12 cellular contexts compared by ENCODE assay signal in the genomic region with DNA sequence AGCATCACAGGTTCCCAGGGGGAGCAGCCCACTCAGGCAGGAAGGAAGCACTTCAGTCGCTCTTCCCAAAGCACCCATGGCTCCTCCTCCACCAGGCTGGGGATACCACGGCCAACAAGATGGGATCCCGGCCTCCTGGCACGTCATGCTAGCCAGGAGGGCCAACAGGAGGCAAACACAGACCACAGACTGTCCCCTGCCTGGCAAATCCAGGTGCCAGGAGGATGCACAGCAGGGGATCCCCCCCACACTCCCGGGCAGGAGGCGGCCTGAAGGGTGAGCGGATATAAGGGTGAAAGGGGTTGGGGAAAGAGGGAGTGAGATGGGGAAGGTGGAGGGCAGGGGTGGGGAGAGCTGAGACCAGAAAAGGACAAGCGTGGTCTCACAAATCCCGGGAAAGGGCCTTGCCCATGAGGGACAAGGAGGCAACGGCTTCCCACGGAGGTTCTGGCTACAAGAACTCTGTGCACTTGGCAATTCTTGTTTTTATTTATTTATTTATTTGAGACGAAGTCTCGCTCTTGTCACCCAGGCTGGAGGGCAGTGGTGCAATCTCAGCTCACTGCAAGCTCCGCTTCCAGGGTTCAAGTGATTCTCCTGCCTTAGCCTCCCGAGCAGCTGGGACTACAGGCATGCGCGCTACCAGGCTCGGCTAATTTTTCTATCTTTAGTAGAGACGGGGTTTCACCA. TPM values are rescaled to one million over a fixed set of nuclear protein-coding genes. Genes with fewer than 3 reads are reported as not detected.
DNase-seq lines count a peak whose midpoint lies in the region; ATAC-seq, FAIRE-seq and TF ChIP-seq lines count a peak whose summit lies in the region.
"Had no signal": no experiment of that assay in that cellular context is flagged by ENCODE, and none has a peak within 500 bp of the region (broad histone marks: within the 10 kb centered on the region; RNA-seq: fewer than 3 reads in every experiment).

No MANE protein-coding gene starts in this region.

- no peak overlapping the region for H2BK20ac ChIP-seq in H1 (ENCODE audit: low read length)

- H3K4me3 ChIP-seq in mammary epithelial cell (replicated peaks in 1 of 3; ENCODE audit: insufficient read depth in 1 of 3, low read depth in 2 of 3, low read length in 3 of 3) (no peak overlapping the region), H1 (ENCODE audit: extremely low read depth in 1 of 4, insufficient read depth in 2 of 4, low read depth in 3 of 4, low read length in 4 of 4) (no peak overlapping the region), uterus (no peak overlapping the region)

- H3K27me3 Mint-ChIP-seq in MCF 10A (ENCODE audit: insufficient read depth, unreplicated experiment) (no peaks in the 10 kb centered on the region), mesothelial cell of epicardium (ENCODE audit: low read depth) (no peaks in the 10 kb centered on the region)

- CTCF ChIA-PET in MCF 10A (lab: Yijun Ruan, JAX) (interaction anchor here (0.6 to 4.5 kb wide), 11 partner anchors 82 to 234 kb away, joined by 3 to 41 read pairs (median 9); a partner anchor contains a TSS), mammary epithelial cell (lab: Charles Lee; ENCODE audit: low non-redundant PET) (no interaction called here), H1 (lab: Charles Lee; ENCODE audit: partially characterized antibody) (interaction anchor here (0.7 to 8.8 kb wide), 20 partner anchors 11 to 420 kb away, joined by 3 to 82 read pairs (median 6); a partner anchor contains a TSS)

- no peak overlapping the region for H4K5ac ChIP-seq in H1 (ENCODE audit: insufficient read length, low read depth, low read length)

- H3K27ac ChIP-seq in mammary epithelial cell (ENCODE audit: insufficient read depth, low read depth, low read length) (no peak overlapping the region), H1 (ENCODE audit: low read depth, low read length) (no peak overlapping the region), uterus (peak overlapping the region; percentile 68 to 75)
- H3K27ac ChIP-seq: KMS-11 had no signal

- ATAC-seq in HG03457 (IDR thresholded peaks at IDR 0.05; ENCODE audit: unreplicated experiment) (no peak), omental fat pad (ENCODE audit: low FRiP score) (no peak)

- H3K4me3 Mint-ChIP-seq in MCF 10A (ENCODE audit: unreplicated experiment): no peak overlapping the region
- no peak overlapping the region for H3K4me3 Mint-ChIP-seq in mesothelial cell of epicardium
- H3K4me3 Mint-ChIP-seq: activated naive CD8-positive, alpha-beta T cell had no signal

- no peak overlapping the region for H3K56ac ChIP-seq in H1 (replicated peaks; ENCODE audit: insufficient read length, low read depth, low read length)

- H3K36me3 Mint-ChIP-seq in MCF 10A (ENCODE audit: insufficient read depth, unreplicated experiment): no peaks in the 10 kb centered on the region
- no peaks in the 10 kb centered on the region for H3K36me3 Mint-ChIP-seq in mesothelial cell of epicardium
- H3K36me3 Mint-ChIP-seq: activated naive CD8-positive, alpha-beta T cell had no signal

- no peak overlapping the region for H2BK120ac ChIP-seq in H1 (replicated peaks; ENCODE audit: low read depth, low read length)

- no peak overlapping the region for H3K23ac ChIP-seq in H1 (ENCODE audit: insufficient read length)

- no peak overlapping the region for H3K14ac ChIP-seq in H1 (ENCODE audit: insufficient read length)

- H3K9ac ChIP-seq in mammary epithelial cell (ENCODE audit: insufficient read depth, low read length) (no peak overlapping the region), H1 (replicated peaks in 1 of 4; ENCODE audit: extremely low read depth in 1 of 4, low read depth in 3 of 4, low read length in 3 of 4) (no peak overlapping the region)
- H3K9ac ChIP-seq: KMS-11 had no signal

- peak overlapping the region; percentile 71; the same call in 1 of the 2 replicates for H4K8ac ChIP-seq in H1 (ENCODE audit: extremely low read depth, insufficient read depth, low read length)

- H2AFZ ChIP-seq in mammary epithelial cell (ENCODE audit: low read depth, low read length) (no peak overlapping the region), H1 (ENCODE audit: low read length) (no peak overlapping the region)

- POLR2A ChIA-PET in MCF 10A (lab: Yijun Ruan, JAX) (interaction anchor here (1.4 kb wide), 1 partner anchor 104 kb away, joined by 4 read pairs; no protein-coding TSS in a partner anchor), H1 (lab: Charles Lee; ENCODE audit: partially characterized antibody) (no interaction called here)

- H4K91ac ChIP-seq in H1 (replicated peaks; ENCODE audit: insufficient read length, low read length): no peak overlapping the region

- DNase-seq in MCF 10A (ENCODE audit: unreplicated experiment) (no peak), mammary epithelial cell (no peak), H1 (ENCODE audit: low read depth in 1 of 2, low spot score in 2 of 2) (no peak), mesothelial cell of epicardium (ENCODE audit: low spot score in 2 of 2, unreplicated experiment in 2 of 2) (no peak), uterus (peak in 1 of 2 donors; percentile 18), retina (no peak), omental fat pad (ENCODE audit: low spot score) (no peak)
- DNase-seq: NCI-H2029 treated with DMSO at 0.1 percent for 48 hours, OCI-M1 had no signal

- H3K27me3 ChIP-seq in mammary epithelial cell (ENCODE audit: insufficient read depth, low read length): no peaks in the 10 kb centered on the region
- H3K27me3 ChIP-seq in H1 (replicated peaks in 1 of 4; ENCODE audit: control insufficient read depth in 3 of 4, extremely low read depth in 1 of 4, insufficient read depth in 3 of 4, low read length in 3 of 4): peaks cover 0 to 6% (median 3%) of the 10 kb centered on the region in 4 experiments; a peak in 5 of 7 replicates
- H3K27me3 ChIP-seq in uterus: no peaks in the 10 kb centered on the region

- in situ Hi-C loops in mammary epithelial cell (cut with MboI; ENCODE audit: low sequenced_read_pairs in 2 of 2): loop anchor here in 1 of 2 donors (10.0 kb wide), 1 partner anchor 190 kb away; no protein-coding TSS in a partner anchor

- intact Hi-C loops in MCF 10A (cut with micrococcal nuclease): no loop called here
- intact Hi-C loops in mammary epithelial cell (cut with micrococcal nuclease): loop anchor here (5.0 kb wide), 2 partner anchors 263 to 413 kb away; no protein-coding TSS in a partner anchor
- intact Hi-C loops in uterus (cut with DNase I; ENCODE audit: low total_unique reads): loop anchor here (5.0 to 10.0 kb wide), 3 partner anchors 80 to 248 kb away; no protein-coding TSS in a partner anchor

- peaks cover 39% of the 10 kb centered on the region for H3K4me1 ChIP-seq in mammary epithelial cell (ENCODE audit: insufficient read depth, low read length)
- peaks cover 0 to 8% (median 4%) of the 10 kb centered on the region in 4 experiments; a peak in 6 of 7 replicates for H3K4me1 ChIP-seq in H1 (replicated peaks in 1 of 4; ENCODE audit: control insufficient read depth in 3 of 4, insufficient read depth in 4 of 4, low read length in 3 of 4)
- H3K4me1 ChIP-seq in uterus: peaks cover 8 to 53% of the 10 kb centered on the region in 2 donors

- H3K4me2 ChIP-seq in mammary epithelial cell (ENCODE audit: insufficient read depth, low read depth, low read length) (no peak overlapping the region), H1 (ENCODE audit: insufficient read depth in 1 of 2, low read depth in 2 of 2, low read length in 2 of 2) (no peak overlapping the region)
- H3K4me2 ChIP-seq: KMS-11 had no signal

- peak overlapping the region; percentile 80; the same call in 1 of the 2 replicates for H2BK12ac ChIP-seq in H1 (ENCODE audit: low read depth, low read length)

- BruUV-seq in MCF 10A (replicated peaks; lab: Mats Ljungman, UMichigan) (no TSS peak), mammary epithelial cell (replicated peaks; lab: Mats Ljungman, UMichigan) (no TSS peak)

- no peak for TF ChIP-seq EP300 in H1 (IDR thresholded peaks at IDR 0.05; ENCODE audit: borderline replicate concordance in 1 of 2, low read depth in 2 of 2, low read length in 2 of 2)

- H4K20me1 ChIP-seq in mammary epithelial cell (ENCODE audit: insufficient read depth, low read length) (no peaks in the 10 kb centered on the region), H1 (replicated peaks in 1 of 2; ENCODE audit: control insufficient read depth in 1 of 2, insufficient read depth in 2 of 2, low read length in 2 of 2) (peaks cover 0 to 1% of the 10 kb centered on the region in 2 experiments)

- H3K9me3 Mint-ChIP-seq in MCF 10A (ENCODE audit: unreplicated experiment) (no peaks in the 10 kb centered on the region), mesothelial cell of epicardium (no peaks in the 10 kb centered on the region)

- no peak for TF ChIP-seq CTCF in MCF 10A (IDR thresholded peaks at IDR 0.05; ENCODE audit: unreplicated experiment)
- no peak for TF ChIP-seq CTCF in mammary epithelial cell (conservative IDR thresholded peaks at IDR 0.05 in 1 of 2, IDR thresholded peaks at IDR 0.05 in 1 of 2; ENCODE audit: extremely low read depth in 1 of 2, insufficient read depth in 1 of 2, low read depth in 1 of 2, low read length in 2 of 2)
- TF ChIP-seq CTCF in H1 (IDR thresholded peaks at IDR 0.05; ENCODE audit: control extremely low read depth in 1 of 3, insufficient read depth in 1 of 3, low read depth in 1 of 3, low read length in 3 of 3): no peak
- no peak for TF ChIP-seq CTCF in mesothelial cell of epicardium (IDR thresholded peaks at IDR 0.05; ENCODE audit: unreplicated experiment)
- TF ChIP-seq CTCF in uterus (IDR thresholded peaks at IDR 0.05): no peak
- TF ChIP-seq CTCF in omental fat pad (IDR thresholded peaks at IDR 0.05): no peak

- no peak for FAIRE-seq in H1 (lab: Jason Lieb, UNC)

- H3K79me2 ChIP-seq in mammary epithelial cell (ENCODE audit: insufficient read depth, low read length): peaks cover 99% of the 10 kb centered on the region
- no peaks in the 10 kb centered on the region for H3K79me2 ChIP-seq in H1 (ENCODE audit: control insufficient read depth in 1 of 2, insufficient read depth in 2 of 2, low read length in 2 of 2)

- no peak for TF ChIP-seq RAD21 in H1 (IDR thresholded peaks at IDR 0.05 in 1 of 2, conservative IDR thresholded peaks at IDR 0.05 in 1 of 2; ENCODE audit: low read depth in 2 of 2, low read length in 2 of 2)

- H2BK5ac ChIP-seq in H1 (ENCODE audit: low read depth, low read length): no peak overlapping the region

- H3K36me3 ChIP-seq in mammary epithelial cell (ENCODE audit: insufficient read depth, low read length) (peaks cover 3% of the 10 kb centered on the region), H1 (ENCODE audit: control insufficient read depth in 2 of 4, insufficient read depth in 4 of 4, low read length in 3 of 4) (no peaks in the 10 kb centered on the region), uterus (no peaks in the 10 kb centered on the region)

- dilution Hi-C loops in mammary epithelial cell (cut with HindIII; ENCODE audit: low sequenced_read_pairs): no loop called here

- H2AK5ac ChIP-seq in H1 (ENCODE audit: low read depth, low read length): no peak overlapping the region

- no peaks in the 10 kb centered on the region for H3K23me2 ChIP-seq in H1 (ENCODE audit: low read depth, low read length)

- no peak overlapping the region for H2BK15ac ChIP-seq in H1 (ENCODE audit: low read length)

- H3K9me3 ChIP-seq in mammary epithelial cell (replicated peaks; ENCODE audit: insufficient read depth, low read length) (no peaks in the 10 kb centered on the region), H1 (ENCODE audit: insufficient read depth in 2 of 2, low read depth in 1 of 2, low read length in 1 of 2) (no peaks in the 10 kb centered on the region), uterus (no peaks in the 10 kb centered on the region)

- TF ChIP-seq POLR2A in H1 (IDR thresholded peaks at IDR 0.05; ENCODE audit: control extremely low read depth in 1 of 2, low read depth in 2 of 2, low read length in 2 of 2) (no peak), uterus (IDR thresholded peaks at IDR 0.05) (no peak)

- H3K4me1 Mint-ChIP-seq in MCF 10A (ENCODE audit: insufficient read depth, unreplicated experiment) (peaks cover 45% of the 10 kb centered on the region), mesothelial cell of epicardium (peaks cover 54% of the 10 kb centered on the region)

- peak overlapping the region; percentile 13 for H3K27ac Mint-ChIP-seq in MCF 10A (ENCODE audit: low read depth, unreplicated experiment)
- H3K27ac Mint-ChIP-seq in mesothelial cell of epicardium: peak overlapping the region; percentile 60
- H3K27ac Mint-ChIP-seq: activated naive CD8-positive, alpha-beta T cell had no signal

- H3K79me1 ChIP-seq in H1 (ENCODE audit: low read depth, low read length): no peaks in the 10 kb centered on the region

- H3K4ac ChIP-seq in H1 (replicated peaks; ENCODE audit: insufficient read length, low read depth, low read length): no peak overlapping the region

- no peak overlapping the region for H3K18ac ChIP-seq in H1 (ENCODE audit: extremely low read depth, low read length)

- 69% methylated on average over 15 of the region's 19 CpGs for WGBS in mammary epithelial cell (ENCODE audit: low coverage, missing lambda C conversion rate)
- WGBS in H1 (ENCODE audit: extremely low coverage in 1 of 2, insufficient coverage in 1 of 2, insufficient read length in 1 of 2, insufficient replicate concordance in 2 of 2, low coverage in 1 of 2, low lambda C conversion rate in 2 of 2, missing lambda C conversion rate in 1 of 2), 2 experiments: 78 to 100% methylated on average over 1 to 19 of the region's 19 CpGs

RNA-seq across cellular contexts. Expression of a gene that starts 7.2 kb away (rescaled TPM):
- 48.1 and 51.4 TPM in 2 replicates for total RNA-seq in MCF 10A (2022)
- 100 to 1,000 TPM in 1 of 2 donors, 10 to 100 TPM in 1; 40.4 to 180 TPM for total RNA-seq in mammary epithelial cell
- 12.1 TPM for polyA plus RNA-seq in mammary epithelial cell
- polyA minus RNA-seq in mammary epithelial cell: 10.3 TPM
- 1.7 TPM in 2 replicates for total RNA-seq in H1 (2021; fragmentation: NEBNext Ultra II Directional; extraction: Animal tissue kit (Norgen Biotek cat#: 25700))
- 2.0 and 2.1 TPM in 2 replicates for polyA plus RNA-seq in H1 (2011; rRNA removed)
- polyA plus RNA-seq in H1 (2011; cell fraction: cytosol; rRNA removed): 1.1 TPM
- polyA plus RNA-seq in H1 (2011; cell fraction: nucleus; rRNA removed): 1.6 TPM
- 2.2 to 3.2 TPM (median 2.6 TPM) in 4 replicates for polyA plus RNA-seq in H1 (2012, experiment 1 of 2)
- polyA plus RNA-seq in H1 (2012, experiment 2 of 2): 3.2 TPM
- 1.5 TPM for polyA plus RNA-seq in H1 (2013, experiment 1 of 2)
- 1.6 TPM for polyA plus RNA-seq in H1 (2013, experiment 2 of 2)
- 0.95 and 1.1 TPM in 2 replicates for polyA minus RNA-seq in H1 (2011; rRNA and poly(A)+ RNA removed)
- 1.8 TPM for polyA minus RNA-seq in H1 (2011; cell fraction: cytosol; rRNA and poly(A)+ RNA removed)
- polyA minus RNA-seq in H1 (2011; cell fraction: nucleus; rRNA and poly(A)+ RNA removed): 1.9 TPM
- total RNA-seq in mesothelial cell of epicardium: 33.1 to 34.5 TPM (median 33.8 TPM) in 3 replicates
- total RNA-seq in uterus: 10 to 100 TPM; 15.6 to 42.4 (median 31.0) TPM
- 100 to 1,000 TPM; 106 to 205 (median 122) TPM for total RNA-seq in omental fat pad

Comparison
In these comparisons a context has a peak if more than half of its experiments do, and no peak if none do; other contexts are left out.
1. H3K27ac ChIP-seq: peak in uterus (2 of 2); none in mammary epithelial cell (single experiment) and H1 (single experiment).